6 cellular contexts compared by ENCODE assay signal in the genomic region with DNA sequence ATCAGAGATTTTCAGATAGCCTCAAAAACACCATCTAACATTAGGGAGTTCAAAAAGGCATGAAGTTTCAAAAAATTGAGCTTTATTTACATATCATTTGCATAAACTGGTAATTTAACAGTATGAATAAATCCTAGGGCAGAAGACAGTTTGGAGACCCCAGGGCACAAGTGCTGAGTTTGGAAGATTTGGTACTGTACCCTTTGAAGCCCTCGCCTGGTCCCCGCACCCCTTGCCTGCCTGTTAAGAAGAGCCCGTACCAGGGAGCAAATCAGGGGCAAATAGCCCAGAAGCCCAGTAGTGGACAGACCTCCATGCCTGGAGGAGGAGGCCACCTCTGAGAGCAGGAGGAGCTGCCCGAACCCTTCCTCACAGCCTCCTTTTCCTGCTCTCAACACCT. TPM values are rescaled to one million over a fixed set of nuclear protein-coding genes. Genes with fewer than 3 reads are reported as not detected.
"Had no signal": no experiment of that assay in that cellular context is flagged by ENCODE, and none has a peak within 500 bp of the region (broad histone marks: within the 10 kb centered on the region; RNA-seq: fewer than 3 reads in every experiment).

No MANE protein-coding gene starts in this region.

RNA-seq across cellular contexts. Expression of gene CDRT15L2, which starts 24.8 kb away (rescaled TPM):
- total RNA-seq: GM23338, H1, H9, HT-29, IMR-90, K562 had no signal
- polyA plus RNA-seq: GM23338, H1, IMR-90, K562 had no signal
